In genomic region chr1:218587890-218588289, GRCh38 we compare ENCODE assay signal across 15 cellular contexts.
DNase-seq lines count a peak whose midpoint lies in the region; ATAC-seq and TF ChIP-seq lines count a peak whose summit lies in the region.
"Had no signal": no experiment of that assay in that cellular context is flagged by ENCODE, and none has a peak within 500 bp of the region (broad histone marks: within the 10 kb centered on the region; RNA-seq: fewer than 3 reads in every experiment).

No MANE protein-coding gene starts in this region.

- no peak overlapping the region for H2AFZ ChIP-seq in mesenchymal stem cell (ENCODE audit: low read depth, low read length)
- H2AFZ ChIP-seq: GM23248 had no signal

- H3K9me3 ChIP-seq in Panc1 (ENCODE audit: control insufficient read depth, insufficient read depth, low read depth, low read length), result peaks cover 23% of the 10 kb centered on the region
- peaks cover 15% of the 10 kb centered on the region for H3K9me3 ChIP-seq in mesenchymal stem cell (ENCODE audit: control insufficient read depth, low read length)
- H3K9me3 ChIP-seq: BLaER1 treated with 17β-estradiol and CSF1 and Interleukin-3, amounts not matched to agents 10 nM and 100 nM had no signal

- CTCF ChIA-PET in Panc1 (lab: Charles Lee), result no interaction called here

- no TSS peak for BruUV-seq in Panc1 (replicated peaks; lab: Mats Ljungman, UMichigan)

- intact Hi-C loops in Panc1 (cut with micrococcal nuclease; ENCODE audit: unreplicated experiment), result no loop called here

- H4K8ac ChIP-seq in mesenchymal stem cell (ENCODE audit: low read length), result no peak overlapping the region

- in situ Hi-C loops in Panc1 (cut with HindIII; ENCODE audit: low pct_unique_long_range_greater_than_20kb, low sequenced_read_pairs), result no loop called here

- H4K91ac ChIP-seq in mesenchymal stem cell (ENCODE audit: low read length), result no peak overlapping the region

- H3K4ac ChIP-seq in mesenchymal stem cell (ENCODE audit: low read depth in 1 of 2, low read length in 2 of 2), result no peak overlapping the region

- no peak overlapping the region for H3K23ac ChIP-seq in mesenchymal stem cell (ENCODE audit: low read length in 2 of 2)

- H3K18ac ChIP-seq in mesenchymal stem cell (ENCODE audit: low read depth in 1 of 2, low read length in 2 of 2), result no peak overlapping the region

- H2AK5ac ChIP-seq in mesenchymal stem cell (ENCODE audit: low read length, severe bottlenecking), result no peak overlapping the region

- H2BK15ac ChIP-seq in mesenchymal stem cell (ENCODE audit: low read depth, poor library complexity, severe bottlenecking), result no peak overlapping the region

- POLR2A ChIA-PET in Panc1 (lab: Charles Lee), result no interaction called here

- H3K27me3 ChIP-seq in Panc1 (ENCODE audit: control insufficient read depth, insufficient read depth, low read length) (no peaks in the 10 kb centered on the region), mesenchymal stem cell (ENCODE audit: control insufficient read depth in 1 of 2, insufficient read depth in 1 of 2, low read length in 2 of 2) (no peaks in the 10 kb centered on the region)
- H3K27me3 ChIP-seq: BLaER1 treated with 17β-estradiol and CSF1 and Interleukin-3, amounts not matched to agents 10 nM and 100 nM had no signal

- H2BK12ac ChIP-seq in mesenchymal stem cell (ENCODE audit: low read length in 2 of 2), result no peak overlapping the region

- H3K4me3 ChIP-seq in Panc1 (ENCODE audit: low read depth in 2 of 2, low read length in 2 of 2), result no peak overlapping the region
- no peak overlapping the region for H3K4me3 ChIP-seq in choroid plexus epithelial cell (ENCODE audit: low read depth, low read length)
- no peak overlapping the region for H3K4me3 ChIP-seq in mesenchymal stem cell (ENCODE audit: insufficient read depth in 1 of 2, low read depth in 1 of 2, low read length in 2 of 2)
- H3K4me3 ChIP-seq: BLaER1 treated with 17β-estradiol and CSF1 and Interleukin-3, amounts not matched to agents 10 nM and 100 nM; GM12878; GM23248 had no signal

- ATAC-seq in Panc1 (no peak), HG02588 (IDR thresholded peaks at IDR 0.05; ENCODE audit: unreplicated experiment) (no peak)
- ATAC-seq: CD8-positive, alpha-beta T cell; GM12878 had no signal

- H3K79me1 ChIP-seq in mesenchymal stem cell (replicated peaks; ENCODE audit: low read length, poor library complexity, severe bottlenecking), result no peaks in the 10 kb centered on the region

- 56% methylated on average over 2 of the region's 2 CpGs for WGBS in mesenchymal stem cell

- TF ChIP-seq CTCF in Panc1 (IDR thresholded peaks at IDR 0.05) (no peak), choroid plexus epithelial cell (conservative IDR thresholded peaks at IDR 0.05; ENCODE audit: low read depth, low read length) (no peak)

- H3K4me1 ChIP-seq in Panc1 (ENCODE audit: control insufficient read depth, insufficient read depth, low read length), result peaks cover 23% of the 10 kb centered on the region
- peaks cover 4% of the 10 kb centered on the region for H3K4me1 ChIP-seq in mesenchymal stem cell (ENCODE audit: control insufficient read depth, insufficient read depth, low read depth, low read length)
- H3K4me1 ChIP-seq: BLaER1 treated with 17β-estradiol and CSF1 and Interleukin-3, amounts not matched to agents 10 nM and 100 nM had no signal

- H3K36me3 ChIP-seq in Panc1 (ENCODE audit: control insufficient read depth, insufficient read depth, low read length) (no peaks in the 10 kb centered on the region), mesenchymal stem cell (ENCODE audit: control insufficient read depth in 1 of 2, insufficient read depth in 2 of 2, low read depth in 1 of 2, low read length in 2 of 2) (no peaks in the 10 kb centered on the region)
- H3K36me3 ChIP-seq: BLaER1 treated with 17β-estradiol and CSF1 and Interleukin-3, amounts not matched to agents 10 nM and 100 nM had no signal

- no peak overlapping the region for H3K4me2 ChIP-seq in mesenchymal stem cell (ENCODE audit: low read length, poor library complexity, severe bottlenecking)
- H3K4me2 ChIP-seq: BLaER1 treated with 17β-estradiol and CSF1 and Interleukin-3, amounts not matched to agents 10 nM and 100 nM had no signal

- no peak overlapping the region for H3K9ac ChIP-seq in mesenchymal stem cell (ENCODE audit: low read length)
- H3K9ac ChIP-seq: BLaER1 treated with 17β-estradiol and CSF1 and Interleukin-3, amounts not matched to agents 10 nM and 100 nM; GM23248 had no signal

- H3K27ac ChIP-seq in Panc1 (ENCODE audit: low read length) (peak overlapping the region; percentile 92), mesenchymal stem cell (ENCODE audit: low read length, poor library complexity, severe bottlenecking) (no peak overlapping the region)
- H3K27ac ChIP-seq: BLaER1 treated with 17β-estradiol and CSF1 and Interleukin-3, amounts not matched to agents 10 nM and 100 nM; GM23248 had no signal

- H3K14ac ChIP-seq in mesenchymal stem cell (ENCODE audit: low read length in 2 of 2), result no peak overlapping the region

- DNase-seq in Panc1 (ENCODE audit: low read depth, low spot score) (no peak), choroid plexus epithelial cell (ENCODE audit: low read depth) (peak; percentile 54), mesenchymal stem cell (peak; percentile 21), OCI-M1 (lab: John Stamatoyannopoulos, UW) (no peak), foreskin melanocyte (no peak), NCI-H128 (lab: John Stamatoyannopoulos, UW; ENCODE audit: unreplicated experiment) (no peak)
- DNase-seq: Calu3; CD8-positive, alpha-beta T cell; DMS79 treated with DMSO at 0.1 percent for 48 hours; GF-D8; GM23248; HCEC 1CT had no signal

- H2BK120ac ChIP-seq in mesenchymal stem cell (ENCODE audit: low read depth, low read length), result no peak overlapping the region

- H2BK5ac ChIP-seq in mesenchymal stem cell (ENCODE audit: low read depth, low read length, poor library complexity, severe bottlenecking), result no peak overlapping the region

Comparison
In these comparisons a context has a peak if more than half of its experiments do, and no peak if none do; other contexts are left out.
1. DNase-seq: peak in choroid plexus epithelial cell (single experiment) and mesenchymal stem cell (single experiment); none in Panc1 (single experiment), OCI-M1 (single experiment), foreskin melanocyte (single experiment) and NCI-H128 (single experiment).